In genomic region chr20:13042458-13042794, GRCh38 we compare ENCODE assay signal across 21 cellular contexts.
"Had no signal": no experiment of that assay in that cellular context is flagged by ENCODE, and none has a peak within 500 bp of the region (broad histone marks: within the 10 kb centered on the region; RNA-seq: fewer than 3 reads in every experiment).

No MANE protein-coding gene starts in this region.

- H2AFZ ChIP-seq: parathyroid adenoma had no signal

- H3K9me3 Mint-ChIP-seq: activated naive CD4-positive, alpha-beta T cell treated with anti-CD3 and anti-CD28 coated beads for 36 hours; stimulated activated naive CD8-positive, alpha-beta T cell treated with anti-CD3 and anti-CD28 coated beads, Interleukin-15, Interleukin-2, amounts not matched to agents 100 ng/mL and 50 ng/mL, for 24 hours had no signal

- H3K4me1 Mint-ChIP-seq: nephron progenitor cell had no signal

- H3K27me3 ChIP-seq: gastroesophageal sphincter, heart left ventricle, thyroid gland, upper lobe of right lung had no signal

- H3K27me3 Mint-ChIP-seq: stimulated activated naive CD8-positive, alpha-beta T cell treated with anti-CD3 and anti-CD28 coated beads, Interleukin-15, Interleukin-2, amounts not matched to agents 100 ng/mL and 50 ng/mL, for 24 hours had no signal

- H3K36me3 ChIP-seq: gastroesophageal sphincter, heart left ventricle, thyroid gland, upper lobe of right lung had no signal

- H3K9me3 ChIP-seq: gastroesophageal sphincter, heart left ventricle, thyroid gland, upper lobe of right lung had no signal

- DNase-seq: activated CD4-positive, alpha-beta T cell treated with anti-CD3 and anti-CD28 coated beads for 1 hour; activated CD4-positive, alpha-beta T cell treated with anti-CD3 and anti-CD28 coated beads, Interleukin-2, amount 50 U/mL, for 4 hours; activated CD8-positive, alpha-beta memory T cell treated with anti-CD3 and anti-CD28 coated beads, Interleukin-2, amount 50 U/mL, for 48 hours; activated effector memory CD4-positive, alpha-beta T cell treated with Interleukin-2 at 50 U/mL for 16 hours; activated naive CD4-positive, alpha-beta T cell treated with anti-CD3 and anti-CD28 coated beads for 36 hours; activated T-cell treated with anti-CD3 and anti-CD28 coated beads, Interleukin-2, amount 50 U/mL, for 72 hours; amygdala; cerebellar nuclear complex; cortex of kidney; heart left ventricle; mesenchymal stem cell; nephron progenitor cell; right cardiac atrium; stimulated activated CD4-positive, alpha-beta T cell treated with anti-CD3 and anti-CD28 coated beads, Interleukin-4, amount 100 ng/mL, for 24 hours; substantia nigra; thyroid gland; upper lobe of right lung had no signal

- H3K4me3 Mint-ChIP-seq: activated naive CD4-positive, alpha-beta T cell treated with anti-CD3 and anti-CD28 coated beads for 36 hours; activated T-cell treated with anti-CD3 and anti-CD28 coated beads, Interleukin-2, amount 50 U/mL, for 72 hours; nephron progenitor cell; stimulated activated naive CD8-positive, alpha-beta T cell treated with anti-CD3 and anti-CD28 coated beads, Interleukin-15, Interleukin-2, amounts not matched to agents 100 ng/mL and 50 ng/mL, for 24 hours had no signal

- H3K4me3 ChIP-seq: gastroesophageal sphincter, heart left ventricle, thyroid gland, upper lobe of right lung had no signal

- H3K4me1 ChIP-seq: gastroesophageal sphincter, parathyroid adenoma, upper lobe of right lung had no signal

- ATAC-seq: activated T-cell treated with anti-CD3 and anti-CD28 coated beads, Interleukin-2, amount 50 U/mL, for 72 hours; gastroesophageal sphincter; heart left ventricle; upper lobe of right lung had no signal

- H3K9ac ChIP-seq: parathyroid adenoma had no signal

- H3K27ac Mint-ChIP-seq: activated naive CD4-positive, alpha-beta T cell treated with anti-CD3 and anti-CD28 coated beads for 36 hours; activated T-cell treated with anti-CD3 and anti-CD28 coated beads, Interleukin-2, amount 50 U/mL, for 72 hours; nephron progenitor cell; stimulated activated naive CD8-positive, alpha-beta T cell treated with anti-CD3 and anti-CD28 coated beads, Interleukin-15, Interleukin-2, amounts not matched to agents 100 ng/mL and 50 ng/mL, for 24 hours had no signal

- H3K27ac ChIP-seq: epithelial cell of prostate, gastroesophageal sphincter, heart left ventricle, parathyroid adenoma, thyroid gland, upper lobe of right lung had no signal
